17 cellular contexts compared by ENCODE assay signal in genomic region chr6:30871592-30872183, GRCh38.
"Had no signal": no experiment of that assay in that cellular context is flagged by ENCODE, and none has a peak within 500 bp of the region (broad histone marks: within the 10 kb centered on the region; RNA-seq: fewer than 3 reads in every experiment).

No MANE protein-coding gene starts in this region.

- DNase-seq: activated CD4-positive, alpha-beta T cell treated with anti-CD3 and anti-CD28 coated beads for 48 hours; anterior cingulate cortex; cerebellar nuclear complex; foreskin melanocyte; heart left ventricle; immature natural killer cell; mesenchymal stem cell; nucleus accumbens; posterior cingulate gyrus; retina; stimulated activated CD4-positive, alpha-beta T cell treated with anti-CD3 and anti-CD28 coated beads, Interleukin-12 subunit alpha, Interleukin-12 subunit beta, amount 100 ng/mL, for 4 hours; stimulated activated CD4-positive, alpha-beta T cell treated with anti-CD3 and anti-CD28 coated beads, Interleukin-2, amount 100 ng/mL, for 24 hours; tibial artery; uterus had no signal

- H3K4me3 Mint-ChIP-seq: dendritic cell treated with granulocyte-macrophage colony-stimulating factor and Interleukin-4, amounts not matched to agents 40 ng/mL and 50 ng/mL, for 4 days; nephron had no signal

- H3K4me1 ChIP-seq: uterus had no signal

- H3K36me3 ChIP-seq: heart left ventricle, tibial artery, uterus had no signal

- H3K27ac ChIP-seq: epithelial cell of prostate, heart left ventricle, tibial artery, uterus had no signal

- H3K27me3 ChIP-seq: heart left ventricle, tibial artery, uterus had no signal

- H3K4me3 ChIP-seq: heart left ventricle, tibial artery, uterus had no signal

- ATAC-seq: heart left ventricle had no signal

- H3K27ac Mint-ChIP-seq: dendritic cell treated with granulocyte-macrophage colony-stimulating factor and Interleukin-4, amounts not matched to agents 40 ng/mL and 50 ng/mL, for 4 days; immature natural killer cell; nephron had no signal
